In the genomic region with DNA sequence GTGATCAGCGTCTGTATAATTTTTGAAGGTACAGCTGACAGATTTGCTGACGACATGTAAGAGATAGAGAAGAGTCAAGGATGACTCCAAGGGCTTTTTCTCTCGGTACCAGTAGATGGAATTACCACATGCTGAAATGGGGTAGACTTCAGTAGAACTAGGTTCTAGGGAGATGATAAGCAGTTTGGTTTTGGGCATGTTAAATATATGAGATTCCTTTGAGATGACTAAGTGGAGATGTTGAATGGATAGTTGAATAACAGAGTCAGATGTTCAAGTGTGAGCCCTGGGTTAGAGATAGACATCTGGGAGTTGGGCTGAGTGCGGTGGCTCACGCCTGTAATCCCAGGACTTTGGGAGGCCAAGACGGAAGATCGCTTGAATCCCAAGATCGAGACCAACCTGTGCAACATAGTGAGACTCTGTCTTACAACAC, we compare ENCODE assay signal across 11 cellular contexts. TPM values are rescaled to one million over a fixed set of nuclear protein-coding genes. Genes with fewer than 3 reads are reported as not detected.
DNase-seq lines count a peak whose midpoint lies in the region; FAIRE-seq and TF ChIP-seq lines count a peak whose summit lies in the region.
"Had no signal": no experiment of that assay in that cellular context is flagged by ENCODE, and none has a peak within 500 bp of the region (broad histone marks: within the 10 kb centered on the region; RNA-seq: fewer than 3 reads in every experiment).

No MANE protein-coding gene starts in this region.

- H3K79me2 ChIP-seq in trophoblast cell (ENCODE audit: control insufficient read depth, insufficient read depth, low read length, poor library complexity): no peaks in the 10 kb centered on the region

- H4K12ac ChIP-seq in trophoblast cell (ENCODE audit: low read depth, low read length): no peak overlapping the region

- H3K79me1 ChIP-seq in trophoblast cell (ENCODE audit: low read length): peaks cover 2% of the 10 kb centered on the region

- H2BK12ac ChIP-seq in trophoblast cell (ENCODE audit: low read length): no peak overlapping the region

- TF ChIP-seq POLR2A in vagina (IDR thresholded peaks at IDR 0.05) (no peak), GM12891 (IDR thresholded peaks at IDR 0.05; ENCODE audit: low read depth, low read length) (no peak)

- H3K27me3 ChIP-seq in trophoblast cell (ENCODE audit: insufficient read depth, low read length) (no peaks in the 10 kb centered on the region), vagina (no peaks in the 10 kb centered on the region), BE2C (no peaks in the 10 kb centered on the region)
- H3K27me3 ChIP-seq: colonic mucosa had no signal

- H4K91ac ChIP-seq in trophoblast cell (ENCODE audit: low read depth, low read length): no peak overlapping the region

- H3K4ac ChIP-seq in trophoblast cell (ENCODE audit: low read depth, low read length): no peak overlapping the region

- H3K4me1 Mint-ChIP-seq in T-helper 2 cell treated with Interferon-gamma antibody and Interleukin-4, amounts not matched to agents 5 μg/mL and 100 μg/mL, for 36 hours (ENCODE audit: low read depth): peaks cover 20% of the 10 kb centered on the region

- no peak overlapping the region for H3K14ac ChIP-seq in trophoblast cell (ENCODE audit: low read length)

- no peak overlapping the region for H3K4me3 Mint-ChIP-seq in T-helper 2 cell treated with Interferon-gamma antibody and Interleukin-4, amounts not matched to agents 5 μg/mL and 100 μg/mL, for 36 hours

- no peak overlapping the region for H2BK5ac ChIP-seq in trophoblast cell (ENCODE audit: low read depth, low read length, poor library complexity)

- no peak overlapping the region for H3K23ac ChIP-seq in trophoblast cell (ENCODE audit: low read length)

- no peak overlapping the region for H2AK5ac ChIP-seq in trophoblast cell (ENCODE audit: low read length)

- peaks cover 17% of the 10 kb centered on the region for H3K36me3 Mint-ChIP-seq in T-helper 2 cell treated with Interferon-gamma antibody and Interleukin-4, amounts not matched to agents 5 μg/mL and 100 μg/mL, for 36 hours (ENCODE audit: low read depth)

- intact Hi-C loops in vagina (cut with DNase I): no loop called here

- no CpG with 5 or more reads among the region's 8 CpGs for WGBS in trophoblast cell (ENCODE audit: extremely low coverage, insufficient coverage, insufficient read length)

- no peak overlapping the region for H2AFZ ChIP-seq in trophoblast cell (ENCODE audit: insufficient read depth, low read length, poor library complexity)

- H3K18ac ChIP-seq in trophoblast cell (ENCODE audit: low read length): peak overlapping the region; percentile 81

- H3K4me2 ChIP-seq in trophoblast cell (ENCODE audit: low read length): no peak overlapping the region

- no peak overlapping the region for H2BK120ac ChIP-seq in trophoblast cell (ENCODE audit: insufficient read depth, low read length, poor library complexity)

- no peak for FAIRE-seq in GM12891 (lab: Jason Lieb, UNC)

- no peak overlapping the region for H3K27ac ChIP-seq in trophoblast cell (ENCODE audit: low read depth, low read length)
- no peak overlapping the region for H3K27ac ChIP-seq in vagina
- H3K27ac ChIP-seq: colonic mucosa had no signal

- H3K27ac Mint-ChIP-seq in T-helper 2 cell treated with Interferon-gamma antibody and Interleukin-4, amounts not matched to agents 5 μg/mL and 100 μg/mL, for 36 hours: no peak overlapping the region

- H3K9me3 ChIP-seq in trophoblast cell (ENCODE audit: insufficient read depth, low read depth, low read length) (no peaks in the 10 kb centered on the region), vagina (no peaks in the 10 kb centered on the region), BE2C (no peaks in the 10 kb centered on the region)
- H3K9me3 ChIP-seq: colonic mucosa had no signal

- no peaks in the 10 kb centered on the region for H3K27me3 Mint-ChIP-seq in T-helper 2 cell treated with Interferon-gamma antibody and Interleukin-4, amounts not matched to agents 5 μg/mL and 100 μg/mL, for 36 hours (ENCODE audit: low read depth)

- no peak for TF ChIP-seq CTCF in epithelial cell of esophagus (IDR thresholded peaks at IDR 0.05; ENCODE audit: insufficient read depth, low read depth, low read length, missing control alignments)
- no peak for TF ChIP-seq CTCF in vagina (IDR thresholded peaks at IDR 0.05)
- TF ChIP-seq CTCF in BE2C (IDR thresholded peaks at IDR 0.05; ENCODE audit: low read depth, low read length): no peak

- H3K4me1 ChIP-seq in trophoblast cell (ENCODE audit: control insufficient read depth in 1 of 2, insufficient read depth in 2 of 2, low read length in 2 of 2) (peaks cover 8 to 9% of the 10 kb centered on the region in 2 experiments), vagina (peaks cover 32% of the 10 kb centered on the region), BE2C (no peaks in the 10 kb centered on the region)
- H3K4me1 ChIP-seq: colonic mucosa had no signal

- peak; percentile 80 for DNase-seq in GM03348 (ENCODE audit: low spot score)
- DNase-seq in RPMI7951 (ENCODE audit: low read depth): peak; percentile 88
- peak; percentile 27 for DNase-seq in epithelial cell of esophagus (ENCODE audit: low read depth)
- DNase-seq in trophoblast cell: peak; percentile 61 to 89
- no peak for DNase-seq in vagina (ENCODE audit: extremely low spot score in 2 of 2)
- DNase-seq in T-helper 2 cell treated with Interferon-gamma antibody and Interleukin-4, amounts not matched to agents 5 μg/mL and 100 μg/mL, for 36 hours (ENCODE audit: low spot score): no peak
- DNase-seq in BE2C: no peak
- no peak for DNase-seq in GM12891 (ENCODE audit: insufficient read length, low spot score)
- DNase-seq: colonic mucosa; NCI-H1048; stimulated activated CD8-positive, alpha-beta memory T cell treated with anti-CD3 and anti-CD28 coated beads, Interleukin-4, amount 100 ng/mL, for 48 hours had no signal

- H3K36me3 ChIP-seq in trophoblast cell (ENCODE audit: control insufficient read depth in 1 of 2, insufficient read depth in 2 of 2, low read length in 2 of 2) (peaks cover 1 to 5% of the 10 kb centered on the region in 2 experiments), vagina (no peaks in the 10 kb centered on the region), BE2C (peaks cover 5% of the 10 kb centered on the region; the same call in 1 of the 2 replicates)
- H3K36me3 ChIP-seq: colonic mucosa had no signal

- H3K9me3 Mint-ChIP-seq in T-helper 2 cell treated with Interferon-gamma antibody and Interleukin-4, amounts not matched to agents 5 μg/mL and 100 μg/mL, for 36 hours: no peaks in the 10 kb centered on the region

- H3K4me3 ChIP-seq in epithelial cell of esophagus (ENCODE audit: low read length) (no peak overlapping the region), trophoblast cell (ENCODE audit: low read depth, low read length) (no peak overlapping the region), vagina (no peak overlapping the region), BE2C (ENCODE audit: low read depth, low read length) (no peak overlapping the region)
- H3K4me3 ChIP-seq: colonic mucosa had no signal

- H4K8ac ChIP-seq in trophoblast cell (ENCODE audit: low read depth, low read length): no peak overlapping the region

- no peak overlapping the region for H3K9ac ChIP-seq in trophoblast cell (ENCODE audit: low read length)

TF ChIP-seq in GM12891, 5 proteins besides CTCF, POLR2A, EP300 and RAD21:
- TF ChIP-seq POLR2AphosphoS5 (IDR thresholded peaks at IDR 0.05; ENCODE audit: low read depth, low read length) (no peak), TAF1 (IDR thresholded peaks at IDR 0.05; ENCODE audit: low read depth, low read length) (no peak), PAX5 (IDR thresholded peaks at IDR 0.05; ENCODE audit: insufficient read depth, low read length, severe bottlenecking) (no peak), SPI1 (IDR thresholded peaks at IDR 0.05; ENCODE audit: low read depth, low read length) (no peak), POU2F2 (IDR thresholded peaks at IDR 0.05; ENCODE audit: low read depth, low read length) (no peak)

RNA-seq across cellular contexts. Expression of a gene that starts 50.0 kb away (rescaled TPM):
- 47.3 and 60.0 TPM in 2 replicates for total RNA-seq in RPMI7951 (2014; rRNA removed; shearing (Covaris generic))
- 20.3 and 21.4 TPM in 2 replicates for polyA plus RNA-seq in trophoblast cell (2013)
- total RNA-seq in vagina: 37.3 TPM
- 17.6 TPM for polyA plus RNA-seq in BE2C (2012; ENCODE audit: insufficient read depth, insufficient read length, low read depth)
- polyA plus RNA-seq in GM12891 (2012; ENCODE audit: low read depth, missing spikeins): 38.6 TPM

Comparison
In these comparisons a context has a peak if more than half of its experiments do, and no peak if none do; other contexts are left out.
1. DNase-seq: peak in GM03348 (single experiment), RPMI7951 (single experiment), epithelial cell of esophagus (single experiment) and trophoblast cell (2 of 2); none in vagina (0 of 2), T-helper 2 cell treated with Interferon-gamma antibody and Interleukin-4, amounts not matched to agents 5 μg/mL and 100 μg/mL, for 36 hours (single experiment), BE2C (single experiment) and GM12891 (single experiment).